20 cellular contexts compared by ENCODE assay signal in the genomic region with DNA sequence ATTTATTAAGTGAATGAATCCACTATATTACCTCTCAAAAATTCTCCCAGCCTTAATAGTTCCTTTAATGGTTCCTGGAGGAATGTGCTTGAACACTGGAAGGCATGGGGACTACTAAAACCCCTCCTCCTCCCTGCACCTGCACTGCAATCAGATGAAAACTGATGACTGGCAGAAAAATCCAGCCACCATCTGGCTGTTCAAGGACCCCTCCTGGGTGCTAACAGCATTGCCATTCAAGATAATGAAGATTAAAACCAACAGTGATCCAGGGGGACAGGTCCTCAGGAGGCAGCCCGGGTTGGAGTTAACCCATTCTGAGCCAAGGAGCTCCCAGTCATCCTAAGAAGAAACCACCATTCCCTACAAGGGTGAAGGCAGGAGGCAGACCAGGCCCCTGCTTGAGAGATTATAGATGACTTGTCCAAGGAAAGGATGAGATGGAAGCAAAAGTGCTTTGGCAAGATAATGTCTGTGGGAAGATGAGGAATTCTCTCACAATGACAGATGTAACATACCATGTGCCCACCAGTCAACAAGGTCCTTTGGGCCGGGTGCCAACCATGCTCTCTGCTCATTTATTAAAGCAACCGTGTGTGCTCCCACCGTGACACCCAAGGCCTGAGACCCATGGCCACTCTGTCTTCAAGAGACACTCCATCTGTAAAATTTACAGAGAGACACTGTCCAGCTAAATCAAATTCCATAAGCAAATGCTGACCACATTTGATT.
DNase-seq lines count a peak whose midpoint lies in the region; ATAC-seq and TF ChIP-seq lines count a peak whose summit lies in the region.
"Had no signal": no experiment of that assay in that cellular context is flagged by ENCODE, and none has a peak within 500 bp of the region (broad histone marks: within the 10 kb centered on the region; RNA-seq: fewer than 3 reads in every experiment).

No MANE protein-coding gene starts in this region.

- H3K9me3 Mint-ChIP-seq in brain: peaks cover 0 to 2% (median 0%) of the 10 kb centered on the region in 5 experiments
- H3K9me3 Mint-ChIP-seq: activated CD8-positive, alpha-beta T cell treated with anti-CD3 and anti-CD28 coated beads for 36 hours had no signal

- peaks cover 82% of the 10 kb centered on the region for H3K4me1 ChIP-seq in left ventricle myocardium inferior

- no peak overlapping the region for H3K4me3 Mint-ChIP-seq in brain
- H3K4me3 Mint-ChIP-seq: activated B cell treated with CpG ODN at 0.5 μM for 24 hours; activated CD8-positive, alpha-beta T cell treated with anti-CD3 and anti-CD28 coated beads for 36 hours; activated naive CD8-positive, alpha-beta T cell; T-helper 1 cell treated with Interleukin-12 subunit alpha and Interleukin-12 subunit beta and Interleukin-4 antibody, amounts not matched to agents 30 μg/mL and 1 μg/mL, for 36 hours had no signal

- no peaks in the 10 kb centered on the region for H3K9me3 ChIP-seq in left ventricle myocardium inferior (replicated peaks)

- peaks cover 3% of the 10 kb centered on the region for H3K27me3 Mint-ChIP-seq in brain
- H3K27me3 Mint-ChIP-seq: activated B cell treated with CpG ODN at 0.5 μM for 24 hours; activated CD8-positive, alpha-beta T cell treated with anti-CD3 and anti-CD28 coated beads for 36 hours had no signal

- no peaks in the 10 kb centered on the region for H3K27me3 ChIP-seq in left ventricle myocardium inferior (ENCODE audit: low read depth)
- H3K27me3 ChIP-seq: spleen had no signal

- H3K4me1 Mint-ChIP-seq in brain: peaks cover 44% of the 10 kb centered on the region

- intact Hi-C loops in left ventricle myocardium inferior (cut with micrococcal nuclease): no loop called here
- intact Hi-C loops in Right ventricle myocardium inferior (cut with DNase I): loop anchor here (5.0 to 10.0 kb wide), 2 partner anchors 43 to 45 kb away; no protein-coding TSS in a partner anchor

- H3K36me3 Mint-ChIP-seq in brain: no peaks in the 10 kb centered on the region
- H3K36me3 Mint-ChIP-seq: activated naive CD8-positive, alpha-beta T cell had no signal

- H3K27ac Mint-ChIP-seq in brain: peak overlapping the region in 3 of 5 experiments; percentile 42 to 60 (median 51)
- H3K27ac Mint-ChIP-seq: activated B cell treated with CpG ODN at 0.5 μM for 24 hours; activated CD8-positive, alpha-beta T cell treated with anti-CD3 and anti-CD28 coated beads for 36 hours; activated naive CD8-positive, alpha-beta T cell; T-helper 1 cell treated with Interleukin-12 subunit alpha and Interleukin-12 subunit beta and Interleukin-4 antibody, amounts not matched to agents 30 μg/mL and 1 μg/mL, for 36 hours had no signal

- ATAC-seq in Right ventricle myocardium inferior: no peak
- ATAC-seq in GM19023 (IDR thresholded peaks at IDR 0.05; ENCODE audit: unreplicated experiment): no peak
- no peak for ATAC-seq in HG03354 (IDR thresholded peaks at IDR 0.05; ENCODE audit: poor library complexity, severe bottlenecking, unreplicated experiment)
- ATAC-seq: activated CD8-positive, alpha-beta T cell treated with anti-CD3 and anti-CD28 coated beads for 36 hours; left colon had no signal

- no peak overlapping the region for H3K4me3 ChIP-seq in left ventricle myocardium inferior
- H3K4me3 ChIP-seq: spleen had no signal

- H3K27ac ChIP-seq in left ventricle myocardium inferior (replicated peaks): peak overlapping the region; percentile 34
- H3K27ac ChIP-seq: spleen had no signal

- H3K36me3 ChIP-seq in left ventricle myocardium inferior: no peaks in the 10 kb centered on the region
- H3K36me3 ChIP-seq: spleen had no signal

- DNase-seq in left ventricle myocardium inferior (no peak), Right ventricle myocardium inferior (ENCODE audit: missing footprints) (no peak), NCI-H2171 (lab: John Stamatoyannopoulos, UW) (peak; percentile 48), HuH-7 (ENCODE audit: low spot score) (no peak), T-helper 1 cell (no peak)
- DNase-seq: ACHN; activated B cell treated with CpG ODN at 0.5 μM for 24 hours; activated CD8-positive, alpha-beta T cell treated with anti-CD3 and anti-CD28 coated beads for 36 hours; activated T-cell treated with anti-CD3 and anti-CD28 coated beads, Interleukin-2, amount 50 U/mL, for 48 hours; C1 segment of cervical spinal cord; effector memory CD4-positive, alpha-beta T cell; left colon; NCI-H1048; NCI-H510A; spleen had no signal

- TF ChIP-seq CTCF in left ventricle myocardium inferior (IDR thresholded peaks at IDR 0.05; ENCODE audit: borderline replicate concordance) (no peak), brain (conservative IDR thresholded peaks at IDR 0.05) (no peak)
